1 cellular context compared by ENCODE assay signal in genomic region chr6:158011478-158011920, GRCh38.
TF ChIP-seq lines count a peak whose summit lies in the region.

No MANE protein-coding gene starts in this region.

TF ChIP-seq in HepG2, 621 proteins besides CTCF, POLR2A, EP300 and RAD21 (continued from another document and continues in another):
- no peak for TF ChIP-seq ZNF709 (CRISPR knock-in tag; IDR thresholded peaks at IDR 0.05)
- TF ChIP-seq EZH2 (conservative IDR thresholded peaks at IDR 0.05; ENCODE audit: low read depth, low read length): no peak
- no peak; the same call in 1 of the 2 replicates for TF ChIP-seq SSRP1 (CRISPR knock-in tag; IDR thresholded peaks at IDR 0.05)
- TF ChIP-seq MTF1 (CRISPR knock-in tag; IDR thresholded peaks at IDR 0.05): no peak; the same call in 1 of the 2 replicates
- TF ChIP-seq ZNF713 (CRISPR knock-in tag; IDR thresholded peaks at IDR 0.05): no peak
- no peak for TF ChIP-seq ZNF780A (CRISPR knock-in tag; IDR thresholded peaks at IDR 0.05)
- 0 out of 2 replicates have a peak, but pooled peaks have one; percentile 8 for TF ChIP-seq KDM2A (CRISPR knock-in tag; IDR thresholded peaks at IDR 0.05; ENCODE audit: borderline replicate concordance, low read depth)
- peak; percentile 58; the same call in 1 of the 2 replicates for TF ChIP-seq ZNF761 (CRISPR knock-in tag; conservative IDR thresholded peaks at IDR 0.05)
- TF ChIP-seq TBX2 (CRISPR knock-in tag; IDR thresholded peaks at IDR 0.05; ENCODE audit: borderline replicate concordance): peak; percentile 100
- TF ChIP-seq ZNF766 (CRISPR knock-in tag; IDR thresholded peaks at IDR 0.05; ENCODE audit: borderline replicate concordance): peak; percentile 48; the same call in 1 of the 2 replicates
- peak; percentile 87; the same call in 2 of the 3 replicates for TF ChIP-seq MXI1 (IDR thresholded peaks at IDR 0.05; ENCODE audit: borderline replicate concordance, low read depth, low read length)
- peak; percentile 82 for TF ChIP-seq ZMYM4 (CRISPR knock-in tag; IDR thresholded peaks at IDR 0.05)
- peak; percentile 99 for TF ChIP-seq ZNF746 (CRISPR knock-in tag; IDR thresholded peaks at IDR 0.05)
- TF ChIP-seq ELK4 (CRISPR knock-in tag; IDR thresholded peaks at IDR 0.05; ENCODE audit: borderline replicate concordance): no peak
- TF ChIP-seq ZEB1 (IDR thresholded peaks at IDR 0.05; ENCODE audit: insufficient replicate concordance, low read depth): peak; percentile 27
- TF ChIP-seq ZNF142 (CRISPR knock-in tag; IDR thresholded peaks at IDR 0.05): no peak
- peak; percentile 95; the same call in 1 of the 2 replicates for TF ChIP-seq RXRA (CRISPR knock-in tag; IDR thresholded peaks at IDR 0.05)
- TF ChIP-seq KLF11 (CRISPR knock-in tag; IDR thresholded peaks at IDR 0.05): no peak
- peak; percentile 94 for TF ChIP-seq SMAD3 (CRISPR knock-in tag; IDR thresholded peaks at IDR 0.05)
- no peak for TF ChIP-seq EEA1 (CRISPR knock-in tag; IDR thresholded peaks at IDR 0.05; ENCODE audit: borderline replicate concordance)
- TF ChIP-seq ZNF382 (CRISPR knock-in tag; IDR thresholded peaks at IDR 0.05; ENCODE audit: borderline replicate concordance): no peak
- no peak for TF ChIP-seq PRDM4 (CRISPR knock-in tag; IDR thresholded peaks at IDR 0.05; ENCODE audit: borderline replicate concordance)
- TF ChIP-seq ATF2 (CRISPR knock-in tag; IDR thresholded peaks at IDR 0.05): peak; percentile 93
- no peak for TF ChIP-seq KIAA2018 (CRISPR knock-in tag; IDR thresholded peaks at IDR 0.05; ENCODE audit: borderline replicate concordance)
- TF ChIP-seq EHMT2 (IDR thresholded peaks at IDR 0.05; ENCODE audit: borderline replicate concordance, low read depth, low read length): peak; percentile 84; the same call in 1 of the 2 replicates
- TF ChIP-seq MYNN (CRISPR knock-in tag; IDR thresholded peaks at IDR 0.05; ENCODE audit: low read depth): no peak
- no peak for TF ChIP-seq ZNF547 (CRISPR knock-in tag; IDR thresholded peaks at IDR 0.05)
- TF ChIP-seq ASH2L (IDR thresholded peaks at IDR 0.05; ENCODE audit: insufficient read length, low read depth, low read length): peak; percentile 100
- no peak for TF ChIP-seq ZBTB38 (CRISPR knock-in tag; IDR thresholded peaks at IDR 0.05)
- TF ChIP-seq ZNF878 (CRISPR knock-in tag; IDR thresholded peaks at IDR 0.05): peak; percentile 97
- TF ChIP-seq USF2 (IDR thresholded peaks at IDR 0.05; ENCODE audit: low read depth, low read length): no peak
- no peak for TF ChIP-seq USF2 (CRISPR knock-in tag; IDR thresholded peaks at IDR 0.05; ENCODE audit: borderline replicate concordance)
- TF ChIP-seq SOX5 (CRISPR knock-in tag; IDR thresholded peaks at IDR 0.05; ENCODE audit: borderline replicate concordance): peak; percentile 96
- no peak for TF ChIP-seq E2F5 (CRISPR knock-in tag; conservative IDR thresholded peaks at IDR 0.05)
